ENCODE assay signal across 7 cellular contexts in genomic region chr5:672329-673139, GRCh38. TPM values are rescaled to one million over a fixed set of nuclear protein-coding genes. Genes with fewer than 3 reads are reported as not detected.
A peak's percentile ranks its signal among the peaks of the same experiment; 100 is the strongest.
DNase-seq lines count a peak whose midpoint lies in the region; ATAC-seq and TF ChIP-seq lines count a peak whose summit lies in the region.

No MANE protein-coding gene starts in this region.

- peaks cover 22% of the 10 kb centered on the region for H3K4me1 ChIP-seq in effector memory CD4-positive, alpha-beta T cell (ENCODE audit: control insufficient read depth, insufficient read depth, low read length, poor library complexity, severe bottlenecking)
- peaks cover 35% of the 10 kb centered on the region for H3K4me1 ChIP-seq in lower lobe of right lung

- POLR2A ChIA-PET in activated CD4-positive, alpha-beta memory T cell treated with anti-CD3 and anti-CD28 coated beads for 36 hours (lab: Charles Lee) = no interaction called here

- intact Hi-C loops in activated CD4-positive, alpha-beta memory T cell treated with anti-CD3 and anti-CD28 coated beads for 36 hours (cut with micrococcal nuclease) = loop anchor here (5.0 kb wide), 1 partner anchor 220 kb away; the partner anchor contains the start of genes BRD9 and TRIP13
- intact Hi-C loops in lower lobe of right lung (cut with DNase I) = no loop called here

- CTCF ChIA-PET in activated CD4-positive, alpha-beta memory T cell treated with anti-CD3 and anti-CD28 coated beads for 36 hours (lab: Charles Lee) = interaction anchor here (1.0 to 5.6 kb wide), 5 partner anchors 189 to 231 kb away, joined by 3 to 52 read pairs (median 3); partner anchors contain the start of genes BRD9 and TRIP13

- peak overlapping the region; percentile 78 for H3K27ac ChIP-seq in effector memory CD4-positive, alpha-beta T cell (ENCODE audit: insufficient read depth, low read length, poor library complexity, severe bottlenecking)
- peak overlapping the region; percentile 68 for H3K27ac ChIP-seq in lower lobe of right lung

- H3K36me3 ChIP-seq in H7 (replicated peaks; ENCODE audit: control insufficient read depth, insufficient read depth, low read length) (no peaks in the 10 kb centered on the region), lower lobe of right lung (peaks cover under 1% of the 10 kb centered on the region)
- no peaks in the 10 kb centered on the region for H3K36me3 ChIP-seq in effector memory CD4-positive, alpha-beta T cell (ENCODE audit: control insufficient read depth, insufficient read depth, low read length)

- H3K27me3 ChIP-seq in H7 (ENCODE audit: control insufficient read depth, insufficient read depth, low read length) (no peaks in the 10 kb centered on the region), lower lobe of right lung (ENCODE audit: low read depth) (no peaks in the 10 kb centered on the region)
- no peaks in the 10 kb centered on the region for H3K27me3 ChIP-seq in effector memory CD4-positive, alpha-beta T cell (replicated peaks; ENCODE audit: control insufficient read depth, insufficient read depth, low read length, poor library complexity, severe bottlenecking)

- no peak overlapping the region for H3K4me3 ChIP-seq in H7 (ENCODE audit: insufficient read depth, low read depth, low read length)
- H3K4me3 ChIP-seq in effector memory CD4-positive, alpha-beta T cell (ENCODE audit: insufficient read depth, low read depth, low read length, poor library complexity, severe bottlenecking) = peak overlapping the region; percentile 34
- peak overlapping the region; percentile 19 for H3K4me3 ChIP-seq in lower lobe of right lung

- H3K27ac Mint-ChIP-seq in activated CD4-positive, alpha-beta memory T cell treated with anti-CD3 and anti-CD28 coated beads for 36 hours = no peak overlapping the region

- no peak overlapping the region for H3K4me3 Mint-ChIP-seq in activated CD4-positive, alpha-beta memory T cell treated with anti-CD3 and anti-CD28 coated beads for 36 hours

- no peak for TF ChIP-seq CTCF in lower lobe of right lung (IDR thresholded peaks at IDR 0.05)

- peaks cover 14% of the 10 kb centered on the region for H3K4me1 Mint-ChIP-seq in activated CD4-positive, alpha-beta memory T cell treated with anti-CD3 and anti-CD28 coated beads for 36 hours (ENCODE audit: low read depth)

- peak; percentile 45 to 48 for ATAC-seq in lower lobe of right lung
- no peak for ATAC-seq in GM18520 (IDR thresholded peaks at IDR 0.05; ENCODE audit: unreplicated experiment)

- H3K36me3 Mint-ChIP-seq in activated CD4-positive, alpha-beta memory T cell treated with anti-CD3 and anti-CD28 coated beads for 36 hours = peaks cover under 1% of the 10 kb centered on the region

- H3K9me3 Mint-ChIP-seq in activated CD4-positive, alpha-beta memory T cell treated with anti-CD3 and anti-CD28 coated beads for 36 hours = no peaks in the 10 kb centered on the region

- no peaks in the 10 kb centered on the region for H3K9me3 ChIP-seq in effector memory CD4-positive, alpha-beta T cell (ENCODE audit: control insufficient read depth, low read length)
- no peaks in the 10 kb centered on the region for H3K9me3 ChIP-seq in lower lobe of right lung

- peaks cover 4% of the 10 kb centered on the region for H3K27me3 Mint-ChIP-seq in activated CD4-positive, alpha-beta memory T cell treated with anti-CD3 and anti-CD28 coated beads for 36 hours

- DNase-seq in H7 (peak; percentile 90), NCI-H226 (peak; percentile 82), lower lobe of right lung (peak; percentile 87)
- peak; percentile 76 for DNase-seq in activated CD4-positive, alpha-beta memory T cell treated with anti-CD3 and anti-CD28 coated beads for 36 hours
- peak; percentile 86 to 91 (median 86) for DNase-seq in effector memory CD4-positive, alpha-beta T cell
- DNase-seq in stimulated activated CD8-positive, alpha-beta memory T cell treated with anti-CD3 and anti-CD28 coated beads, Interleukin-15, amount 100 ng/mL, for 48 hours (ENCODE audit: low read depth in 2 of 2) = peak; percentile 35 to 38

RNA-seq across cellular contexts. Expression of gene TPPP, which starts 20.6 kb away (rescaled TPM):
- 0.31 and 0.92 TPM in 2 replicates for total RNA-seq in H7 (2014; rRNA removed; shearing (Covaris generic))
- under 1 TPM; 0.53 to 0.55 TPM for total RNA-seq in activated CD4-positive, alpha-beta memory T cell treated with anti-CD3 and anti-CD28 coated beads for 36 hours
- 16.2 TPM for total RNA-seq in lower lobe of right lung

Comparison
In these comparisons a context has a peak if more than half of its experiments do, and no peak if none do; other contexts are left out.
1. DNase-seq: peak in every context shown above with its lines; median percentile 90 in H7; 87 in lower lobe of right lung; 86 in effector memory CD4-positive, alpha-beta T cell; 82 in NCI-H226; 76 in activated CD4-positive, alpha-beta memory T cell treated with anti-CD3 and anti-CD28 coated beads for 36 hours; 36 in stimulated activated CD8-positive, alpha-beta memory T cell treated with anti-CD3 and anti-CD28 coated beads, Interleukin-15, amount 100 ng/mL, for 48 hours.